16 cellular contexts compared by ENCODE assay signal in genomic region chr22:31271485-31271884, GRCh38. TPM values are rescaled to one million over a fixed set of nuclear protein-coding genes. Genes with fewer than 3 reads are reported as not detected.
DNase-seq lines count a peak whose midpoint lies in the region; ATAC-seq and TF ChIP-seq lines count a peak whose summit lies in the region.
"Had no signal": no experiment of that assay in that cellular context is flagged by ENCODE, and none has a peak within 500 bp of the region (broad histone marks: within the 10 kb centered on the region; RNA-seq: fewer than 3 reads in every experiment).

No MANE protein-coding gene starts in this region.

- H3K79me2 ChIP-seq in trophoblast cell (ENCODE audit: control insufficient read depth, insufficient read depth, low read length, poor library complexity) = peaks cover 6% of the 10 kb centered on the region

- no peak overlapping the region for H2AK5ac ChIP-seq in trophoblast cell (ENCODE audit: low read length)

- H3K36me3 ChIP-seq in left ventricle myocardium inferior (peaks cover 63% of the 10 kb centered on the region), trophoblast cell (ENCODE audit: control insufficient read depth in 1 of 2, insufficient read depth in 2 of 2, low read length in 2 of 2) (peaks cover 62 to 66% of the 10 kb centered on the region in 2 experiments)

- peak overlapping the region; percentile 66 for H4K91ac ChIP-seq in trophoblast cell (ENCODE audit: low read depth, low read length)

- H3K4ac ChIP-seq in trophoblast cell (ENCODE audit: low read depth, low read length) = no peak overlapping the region

- H3K79me1 ChIP-seq in trophoblast cell (ENCODE audit: low read length) = peaks cover 25% of the 10 kb centered on the region

- H3K27ac ChIP-seq in left ventricle myocardium inferior (replicated peaks) = peak overlapping the region; percentile 34
- H3K27ac ChIP-seq in trophoblast cell (ENCODE audit: low read depth, low read length) = peak overlapping the region; percentile 65
- H3K27ac ChIP-seq in coronary artery = no peak overlapping the region
- H3K27ac ChIP-seq: A549, KMS-11, suprapubic skin had no signal

- no peaks in the 10 kb centered on the region for H3K9me3 ChIP-seq in left ventricle myocardium inferior (replicated peaks)
- H3K9me3 ChIP-seq in trophoblast cell (ENCODE audit: insufficient read depth, low read depth, low read length) = peaks cover 2% of the 10 kb centered on the region
- H3K9me3 ChIP-seq: A549, suprapubic skin had no signal

- H3K4me3 Mint-ChIP-seq in activated CD4-positive, alpha-beta T cell treated with anti-CD3 and anti-CD28 coated beads for 36 hours = no peak overlapping the region
- H3K4me3 Mint-ChIP-seq in T-cell = no peak overlapping the region

- DNase-seq in activated CD4-positive, alpha-beta T cell treated with anti-CD3 and anti-CD28 coated beads for 36 hours = no peak
- DNase-seq in activated CD4-positive, alpha-beta T cell treated with anti-CD3 and anti-CD28 coated beads for 48 hours = no peak
- DNase-seq in T-cell (no peak), left ventricle myocardium inferior (no peak), trophoblast cell (peak; percentile 62), coronary artery (ENCODE audit: low spot score) (no peak)
- DNase-seq: DMS79, NCI-H187, NCI-H774, SIG-M5 had no signal

- no peak overlapping the region for H3K4me3 ChIP-seq in left ventricle myocardium inferior
- H3K4me3 ChIP-seq in trophoblast cell (ENCODE audit: low read depth, low read length) = no peak overlapping the region
- H3K4me3 ChIP-seq in coronary artery = no peak overlapping the region
- H3K4me3 ChIP-seq: A549, suprapubic skin had no signal

- H3K27me3 Mint-ChIP-seq in activated CD4-positive, alpha-beta T cell treated with anti-CD3 and anti-CD28 coated beads for 36 hours = no peaks in the 10 kb centered on the region
- H3K27me3 Mint-ChIP-seq in T-cell = no peaks in the 10 kb centered on the region

- peak overlapping the region; percentile 45 for H2BK5ac ChIP-seq in trophoblast cell (ENCODE audit: low read depth, low read length, poor library complexity)

- H2AFZ ChIP-seq in trophoblast cell (ENCODE audit: insufficient read depth, low read length, poor library complexity) = no peak overlapping the region

- H3K9me3 Mint-ChIP-seq in activated CD4-positive, alpha-beta T cell treated with anti-CD3 and anti-CD28 coated beads for 36 hours (ENCODE audit: low read depth) = no peaks in the 10 kb centered on the region
- H3K9me3 Mint-ChIP-seq in T-cell = no peaks in the 10 kb centered on the region

- H3K23ac ChIP-seq in trophoblast cell (ENCODE audit: low read length) = no peak overlapping the region

- no peak overlapping the region for H3K4me2 ChIP-seq in trophoblast cell (ENCODE audit: low read length)
- H3K4me2 ChIP-seq: A549, KMS-11 had no signal

- CTCF ChIA-PET in activated CD4-positive, alpha-beta T cell treated with anti-CD3 and anti-CD28 coated beads for 36 hours (lab: Charles Lee) = interaction anchor here (0.7 to 4.2 kb wide), 10 partner anchors 16 to 164 kb away, joined by 3 to 24 read pairs (median 6); partner anchors contain the start of genes PIK3IP1 and SELENOM
- CTCF ChIA-PET in T-cell (lab: Charles Lee) = interaction anchor here (0.6 to 2.1 kb wide), 6 partner anchors 21 to 636 kb away, joined by 3 to 15 read pairs (median 3); partner anchors contain the start of genes LIMK2 (in 1 of the 2), PIK3IP1 (in 1 of the 2) and SLC35E4 (in 1 of the 2)

- intact Hi-C loops in activated CD4-positive, alpha-beta T cell treated with anti-CD3 and anti-CD28 coated beads for 36 hours (cut with DNase I, micrococcal nuclease) = no loop called here
- intact Hi-C loops in left ventricle myocardium inferior (cut with micrococcal nuclease) = no loop called here

- ATAC-seq in activated CD4-positive, alpha-beta T cell treated with anti-CD3 and anti-CD28 coated beads for 36 hours = no peak
- no peak for ATAC-seq in T-cell (replicated peaks in 1 of 4)
- ATAC-seq in GM18517 (IDR thresholded peaks at IDR 0.05; ENCODE audit: unreplicated experiment) = no peak
- no peak for ATAC-seq in GM18519 (IDR thresholded peaks at IDR 0.05; ENCODE audit: low FRiP score, unreplicated experiment)
- ATAC-seq: A549, HCT116 had no signal

- H3K9ac ChIP-seq in trophoblast cell (ENCODE audit: low read length) = no peak overlapping the region
- H3K9ac ChIP-seq: KMS-11 had no signal

- WGBS in trophoblast cell (ENCODE audit: extremely low coverage, insufficient coverage, insufficient read length) = no CpG with 5 or more reads among the region's 3 CpGs

- H3K18ac ChIP-seq in trophoblast cell (ENCODE audit: low read length) = peak overlapping the region; percentile 18

- peaks cover 43% of the 10 kb centered on the region for H3K4me1 Mint-ChIP-seq in activated CD4-positive, alpha-beta T cell treated with anti-CD3 and anti-CD28 coated beads for 36 hours
- H3K4me1 Mint-ChIP-seq in T-cell = peaks cover 59 to 63% (median 60%) of the 10 kb centered on the region in 3 donors

- peaks cover 52% of the 10 kb centered on the region for H3K36me3 Mint-ChIP-seq in activated CD4-positive, alpha-beta T cell treated with anti-CD3 and anti-CD28 coated beads for 36 hours (ENCODE audit: low read depth)
- H3K36me3 Mint-ChIP-seq in T-cell = peaks cover 51% of the 10 kb centered on the region

- H3K4me1 ChIP-seq in left ventricle myocardium inferior (peaks cover 25% of the 10 kb centered on the region), trophoblast cell (ENCODE audit: control insufficient read depth in 1 of 2, insufficient read depth in 2 of 2, low read length in 2 of 2) (peaks cover 30% of the 10 kb centered on the region in 2 experiments)
- H3K4me1 ChIP-seq: A549 had no signal

- peak overlapping the region; percentile 82 for H2BK120ac ChIP-seq in trophoblast cell (ENCODE audit: insufficient read depth, low read length, poor library complexity)

- no peak overlapping the region for H4K8ac ChIP-seq in trophoblast cell (ENCODE audit: low read depth, low read length)

- peak overlapping the region; percentile 34 for H3K27ac Mint-ChIP-seq in activated CD4-positive, alpha-beta T cell treated with anti-CD3 and anti-CD28 coated beads for 36 hours
- H3K27ac Mint-ChIP-seq in T-cell = peak overlapping the region; percentile 88 to 94

- H2BK12ac ChIP-seq in trophoblast cell (ENCODE audit: low read length) = no peak overlapping the region

- POLR2A ChIA-PET in activated CD4-positive, alpha-beta T cell treated with anti-CD3 and anti-CD28 coated beads for 36 hours (lab: Charles Lee) = interaction anchor here (1.1 kb wide), 2 partner anchors 21 to 64 kb away, joined by 3 to 4 read pairs; partner anchors contain the start of gene PIK3IP1
- POLR2A ChIA-PET in T-cell (lab: Charles Lee) = interaction anchor here (0.6 to 1.5 kb wide), 4 partner anchors 10 to 65 kb away, joined by 3 to 8 read pairs (median 4); partner anchors contain the start of gene PIK3IP1 (in 1 of the 2)

- H3K27me3 ChIP-seq in left ventricle myocardium inferior (ENCODE audit: low read depth) = no peaks in the 10 kb centered on the region
- H3K27me3 ChIP-seq in trophoblast cell (ENCODE audit: insufficient read depth, low read length) = no peaks in the 10 kb centered on the region
- H3K27me3 ChIP-seq: suprapubic skin had no signal

- H3K14ac ChIP-seq in trophoblast cell (ENCODE audit: low read length) = peak overlapping the region; percentile 49

- no peak overlapping the region for H4K12ac ChIP-seq in trophoblast cell (ENCODE audit: low read depth, low read length)

- TF ChIP-seq CTCF in left ventricle myocardium inferior (IDR thresholded peaks at IDR 0.05; ENCODE audit: borderline replicate concordance) (no peak), coronary artery (IDR thresholded peaks at IDR 0.05) (no peak)

RNA-seq across cellular contexts. Expression of gene PIK3IP1, which starts 20.8 kb away (rescaled TPM):
- total RNA-seq in activated CD4-positive, alpha-beta T cell treated with anti-CD3 and anti-CD28 coated beads for 36 hours = 10 to 100 TPM; 14.2 to 15.1 TPM
- total RNA-seq in T-cell (100 to 1,000 TPM; 460 to 628 (median 478) TPM), left ventricle myocardium inferior (11.1 TPM)
- polyA plus RNA-seq in trophoblast cell (2013) = 3.7 and 4.0 TPM in 2 replicates

RNA-seq across cellular contexts. Expression of gene LIMK2, which starts 59.4 kb away (rescaled TPM):
- total RNA-seq in activated CD4-positive, alpha-beta T cell treated with anti-CD3 and anti-CD28 coated beads for 36 hours = 10 to 100 TPM; 31.8 to 34.4 TPM
- 10 to 100 TPM; 21.5 to 31.5 (median 29.7) TPM for total RNA-seq in T-cell
- 8.0 TPM for total RNA-seq in left ventricle myocardium inferior
- polyA plus RNA-seq in trophoblast cell (2013) = 131 and 135 TPM in 2 replicates

Comparison
In these comparisons a context has a peak if more than half of its experiments do, and no peak if none do; other contexts are left out.
1. DNase-seq: peak in trophoblast cell (2 of 2); none in activated CD4-positive, alpha-beta T cell treated with anti-CD3 and anti-CD28 coated beads for 36 hours (single experiment), activated CD4-positive, alpha-beta T cell treated with anti-CD3 and anti-CD28 coated beads for 48 hours (single experiment), T-cell (0 of 34), left ventricle myocardium inferior (single experiment) and coronary artery (single experiment).
2. H3K27ac ChIP-seq: peak in left ventricle myocardium inferior (single experiment) and trophoblast cell (single experiment); none in coronary artery (0 of 2).
3. RNA of gene PIK3IP1, which starts 20.8 kb away (total RNA-seq): 460 to 628 TPM in T-cell; 14.2 to 15.1 TPM in activated CD4-positive, alpha-beta T cell treated with anti-CD3 and anti-CD28 coated beads for 36 hours and 11.1 TPM in left ventricle myocardium inferior (single experiment); every median in the first group is over 10 times any median in the second.